ENCODE assay signal across 8 cellular contexts in the genomic region with DNA sequence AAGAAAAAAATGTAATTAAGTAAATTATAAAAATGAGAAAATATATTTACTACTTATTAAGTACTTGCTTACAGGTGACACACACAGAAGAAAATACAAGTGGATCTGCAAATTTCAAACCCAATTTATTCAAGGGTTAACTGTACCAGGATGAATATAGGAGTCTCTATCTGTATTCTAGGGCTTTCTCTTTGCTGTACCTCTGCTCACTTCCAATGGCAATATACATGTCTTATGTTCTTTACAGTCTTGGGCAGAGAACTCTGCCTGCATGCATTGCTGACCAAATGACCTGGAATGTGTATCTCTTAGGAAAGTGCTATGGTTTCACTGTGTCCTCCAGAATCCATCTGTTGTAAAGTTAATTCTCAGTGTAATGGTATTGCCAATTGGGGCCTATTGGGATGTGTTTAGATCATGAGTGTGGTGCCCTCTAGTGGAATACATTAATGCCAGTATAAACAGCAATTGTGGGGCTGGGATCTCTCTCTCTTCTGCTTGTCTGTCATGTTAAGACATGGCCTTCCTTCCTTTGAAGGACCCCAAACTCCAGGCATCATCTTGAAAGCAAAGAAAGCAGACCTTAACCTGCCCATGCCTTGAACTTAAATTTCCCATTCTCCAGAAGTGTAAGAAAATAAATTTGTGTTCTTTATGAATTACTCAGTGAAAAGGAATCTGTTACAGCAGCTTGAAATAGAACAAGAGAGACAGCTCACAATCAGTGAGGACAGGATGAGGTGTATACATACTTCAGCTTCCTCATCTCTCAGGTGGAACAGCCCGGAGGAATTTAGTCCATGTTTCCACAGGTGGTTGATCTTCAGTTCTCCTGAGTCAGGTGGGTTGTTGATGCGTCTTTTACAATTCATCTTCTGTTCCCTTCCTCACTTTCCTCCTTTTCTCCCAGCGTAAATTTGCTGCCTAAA.
DNase-seq lines count a peak whose midpoint lies in the region; ATAC-seq and TF ChIP-seq lines count a peak whose summit lies in the region.
"Not testable (repeated sequence)": the region's sequence is repeated elsewhere in the genome, so short reads cannot be mapped to it uniquely, and the experiment has no call there.

No MANE protein-coding gene starts in this region.

- H3K9me2 ChIP-seq in GM23338 (ENCODE audit: insufficient read depth); Karpas-422 (replicated peaks; ENCODE audit: insufficient read depth, low read length): not testable (repeated sequence)

- not testable (repeated sequence) for H3K36me3 Mint-ChIP-seq in GM23338 (ENCODE audit: low read depth); mesothelial cell of epicardium; type B pancreatic cell

- peak; percentile 99 for ATAC-seq in GM23338

- TF ChIP-seq CTCF in GM23338 (conservative IDR thresholded peaks at IDR 0.05; ENCODE audit: low read depth in 2 of 2) (peak; percentile 74 to 89), fibroblast of villous mesenchyme (IDR thresholded peaks at IDR 0.05; ENCODE audit: insufficient read depth, low read depth, low read length) (peak; percentile 33), mesothelial cell of epicardium (IDR thresholded peaks at IDR 0.05; ENCODE audit: unreplicated experiment) (peak; percentile 36), type B pancreatic cell (conservative IDR thresholded peaks at IDR 0.05) (peak; percentile 63)

- H3K9ac ChIP-seq in Karpas-422 (ENCODE audit: low read length); NT2/D1 (ENCODE audit: insufficient read length, low read depth): not testable (repeated sequence)

- H3K36me3 ChIP-seq in GM23338 (ENCODE audit: insufficient read depth); Karpas-422 (ENCODE audit: insufficient read depth, low read length); NT2/D1 (ENCODE audit: insufficient read depth, insufficient read length, low read length): not testable (repeated sequence)

- not testable (repeated sequence) for H3K4me1 Mint-ChIP-seq in GM23338; mesothelial cell of epicardium; type B pancreatic cell (ENCODE audit: unreplicated experiment)

- H3K27me3 Mint-ChIP-seq in GM23338 (ENCODE audit: insufficient read depth, low read depth, poor library complexity); mesothelial cell of epicardium (ENCODE audit: low read depth); type B pancreatic cell: not testable (repeated sequence)

- not testable (repeated sequence) for H3K4me2 ChIP-seq in GM23338; Karpas-422 (ENCODE audit: low read depth, low read length, poor library complexity, severe bottlenecking)

- H3F3A ChIP-seq in GM23338 (replicated peaks; ENCODE audit: low read depth): not testable (repeated sequence)

- H3K9me3 ChIP-seq in Karpas-422 (ENCODE audit: low read length); NT2/D1 (ENCODE audit: insufficient read depth, low read length): not testable (repeated sequence)

- not testable (repeated sequence) for H3K4me1 ChIP-seq in GM23338 (ENCODE audit: insufficient read depth); Karpas-422 (ENCODE audit: low read length); NT2/D1 (ENCODE audit: insufficient read depth, insufficient read length)

- not testable (repeated sequence) for H2AFZ ChIP-seq in GM23338; Karpas-422 (ENCODE audit: low read length)

- H3K9me3 Mint-ChIP-seq in GM23338, type B pancreatic cell: not testable (repeated sequence)
- peaks cover 13% of the 10 kb centered on the region for H3K9me3 Mint-ChIP-seq in mesothelial cell of epicardium

- H3K27ac Mint-ChIP-seq in GM23338, mesothelial cell of epicardium, type B pancreatic cell: not testable (repeated sequence)

- H3K4me3 Mint-ChIP-seq in GM23338, mesothelial cell of epicardium, type B pancreatic cell: not testable (repeated sequence)

- peak; percentile 68 for DNase-seq in DMS53 (lab: John Stamatoyannopoulos, UW)
- peak; percentile 83 for DNase-seq in GM23338 (ENCODE audit: low spot score)
- peak; percentile 82 for DNase-seq in Karpas-422
- DNase-seq in NT2/D1 (ENCODE audit: low read depth, low spot score): peak; percentile 18
- DNase-seq in activated T-cell treated with anti-CD3 and anti-CD28 coated beads for 4 hours: peak; percentile 5
- DNase-seq in fibroblast of villous mesenchyme (ENCODE audit: low read depth): peak; percentile 8
- DNase-seq in mesothelial cell of epicardium (ENCODE audit: low spot score in 2 of 2, unreplicated experiment in 2 of 2); type B pancreatic cell (ENCODE audit: extremely low spot score, unreplicated experiment): not testable (repeated sequence)

- not testable (repeated sequence) for H4K20me1 ChIP-seq in GM23338 (replicated peaks; ENCODE audit: insufficient read depth); Karpas-422 (ENCODE audit: insufficient read depth, low read depth, low read length)

- H3K79me2 ChIP-seq in GM23338 (replicated peaks; ENCODE audit: insufficient read depth); Karpas-422 (ENCODE audit: low read length): not testable (repeated sequence)

- H3K27me3 ChIP-seq in GM23338 (ENCODE audit: insufficient read depth); Karpas-422 (ENCODE audit: low read length); NT2/D1 (ENCODE audit: insufficient read depth, insufficient read length): not testable (repeated sequence)

- not testable (repeated sequence) for H3K4me3 ChIP-seq in GM23338; Karpas-422 (ENCODE audit: low read length); NT2/D1 (ENCODE audit: insufficient read length, low read depth); fibroblast of villous mesenchyme (ENCODE audit: low read depth, low read length)

- not testable (repeated sequence) for H3K27ac ChIP-seq in GM23338 (ENCODE audit: low read depth); Karpas-422 (ENCODE audit: low read length)
